In genomic region chr14:19834203-19834848, GRCh38 we compare ENCODE assay signal across 6 cellular contexts. TPM values are rescaled to one million over a fixed set of nuclear protein-coding genes. Genes with fewer than 3 reads are reported as not detected.
"Had no signal": no experiment of that assay in that cellular context is flagged by ENCODE, and none has a peak within 500 bp of the region (broad histone marks: within the 10 kb centered on the region; RNA-seq: fewer than 3 reads in every experiment).

No MANE protein-coding gene starts in this region.

RNA-seq across cellular contexts. Expression of gene OR4N2, which starts 30.8 kb away (rescaled TPM):
- total RNA-seq: GM23338, H1, H9, HepG2, HT-29, K562 had no signal
- polyA plus RNA-seq: GM23338, H1, HepG2, K562 had no signal

RNA-seq across cellular contexts. Expression of gene OR4K2, which starts 40.6 kb away (rescaled TPM):
- total RNA-seq: GM23338, H1, H9, HepG2, HT-29, K562 had no signal
- polyA plus RNA-seq: GM23338, H1, HepG2, K562 had no signal
